19 cellular contexts compared by ENCODE assay signal in the genomic region with DNA sequence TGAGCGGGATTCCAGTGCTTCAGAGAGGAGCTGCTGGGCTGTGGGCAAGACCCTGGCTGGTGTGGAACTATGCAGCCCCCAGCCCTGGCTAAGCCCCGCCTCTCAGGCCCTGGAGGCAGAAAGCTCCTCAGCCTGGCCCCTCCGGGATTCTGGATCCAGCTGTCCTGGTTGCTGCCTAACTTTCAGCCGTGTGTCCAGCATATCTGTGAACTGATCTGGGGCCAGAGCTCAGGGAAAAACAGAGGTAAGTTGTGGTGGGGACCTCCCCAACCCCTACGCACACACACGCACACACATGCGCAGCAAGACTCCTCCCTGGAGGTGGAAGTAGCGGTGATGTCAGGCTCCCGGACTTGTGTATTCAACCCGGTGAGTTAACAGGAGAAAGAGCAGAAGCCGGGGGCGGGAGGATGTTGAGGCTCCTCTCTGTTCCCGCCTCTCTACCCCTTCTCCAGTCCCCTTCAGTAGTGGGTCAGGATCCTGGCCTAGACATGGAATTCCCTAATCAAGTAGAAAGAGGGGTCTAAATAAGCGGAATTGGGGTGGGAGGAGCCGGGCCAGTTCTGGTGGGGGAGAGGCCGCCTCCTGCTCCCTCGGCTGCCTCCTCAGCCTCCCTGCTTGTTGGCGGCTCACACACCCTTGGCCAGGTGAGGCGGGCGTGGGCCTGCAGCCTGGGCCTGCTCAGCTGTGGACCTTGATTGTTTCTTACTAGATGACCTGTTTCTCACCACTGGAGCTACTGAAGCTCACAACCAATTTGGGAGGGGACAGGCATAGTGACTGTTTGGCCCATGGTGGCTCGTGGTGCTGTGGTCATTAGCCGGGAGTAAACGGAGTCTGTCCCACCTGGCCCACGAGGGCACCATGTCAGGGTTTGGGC. TPM values are rescaled to one million over a fixed set of nuclear protein-coding genes. Genes with fewer than 3 reads are reported as not detected.
DNase-seq lines count a peak whose midpoint lies in the region; ATAC-seq, FAIRE-seq and TF ChIP-seq lines count a peak whose summit lies in the region.
"Had no signal": no experiment of that assay in that cellular context is flagged by ENCODE, and none has a peak within 500 bp of the region (broad histone marks: within the 10 kb centered on the region; RNA-seq: fewer than 3 reads in every experiment).

No MANE protein-coding gene starts in this region.

- H3K18ac ChIP-seq in H1 (ENCODE audit: extremely low read depth, low read length) (no peak overlapping the region), trophoblast cell (ENCODE audit: low read length) (no peak overlapping the region)

- H3K27ac Mint-ChIP-seq in activated CD4-positive, alpha-beta memory T cell treated with anti-CD3 and anti-CD28 coated beads for 36 hours = no peak overlapping the region
- no peak overlapping the region for H3K27ac Mint-ChIP-seq in activated CD4-positive, alpha-beta memory T cell treated with anti-CD3 and anti-CD28 coated beads, Interleukin-2, amount 10 ng/mL, durations not matched to agents 7 days and 5 days

- H3K23ac ChIP-seq in H1 (ENCODE audit: insufficient read length) = no peak overlapping the region
- H3K23ac ChIP-seq in trophoblast cell (ENCODE audit: low read length) = no peak overlapping the region

- H3K79me1 ChIP-seq in H1 (ENCODE audit: low read depth, low read length) (no peaks in the 10 kb centered on the region), trophoblast cell (ENCODE audit: low read length) (no peaks in the 10 kb centered on the region)

- H2BK20ac ChIP-seq in H1 (ENCODE audit: low read length) = peak overlapping the region; percentile 4; the same call in 1 of the 2 replicates

- peak overlapping the region; percentile 63 for H4K91ac ChIP-seq in H1 (replicated peaks; ENCODE audit: insufficient read length, low read length)
- no peak overlapping the region for H4K91ac ChIP-seq in trophoblast cell (ENCODE audit: low read depth, low read length)

- no peak overlapping the region for H3K4ac ChIP-seq in H1 (replicated peaks; ENCODE audit: insufficient read length, low read depth, low read length)
- no peak overlapping the region for H3K4ac ChIP-seq in trophoblast cell (ENCODE audit: low read depth, low read length)

- in situ Hi-C loops in gastrocnemius medialis (cut with MboI; ENCODE audit: low sequenced_read_pairs in 4 of 4) = loop anchor here in 3 of 4 donors (5.0 to 25.0 kb wide), 2 partner anchors 186 to 516 kb away; no protein-coding TSS in a partner anchor

- H3K36me3 ChIP-seq in HUES64 (ENCODE audit: insufficient read depth, low read length) (no peaks in the 10 kb centered on the region), H1 (ENCODE audit: control insufficient read depth in 2 of 4, insufficient read depth in 4 of 4, low read length in 3 of 4) (no peaks in the 10 kb centered on the region), trophoblast cell (ENCODE audit: control insufficient read depth in 1 of 2, insufficient read depth in 2 of 2, low read length in 2 of 2) (no peaks in the 10 kb centered on the region), gastrocnemius medialis (no peaks in the 10 kb centered on the region)
- H3K36me3 ChIP-seq: adrenal gland, suprapubic skin had no signal

- FAIRE-seq in H1 (lab: Jason Lieb, UNC) = no peak
- FAIRE-seq: G401.6 had no signal

- H2BK12ac ChIP-seq in H1 (ENCODE audit: low read depth, low read length) (no peak overlapping the region), trophoblast cell (ENCODE audit: low read length) (no peak overlapping the region)

- H3K9ac ChIP-seq in HUES64 (ENCODE audit: low read depth, low read length) (no peak overlapping the region), H1 (replicated peaks in 1 of 4; ENCODE audit: extremely low read depth in 1 of 4, low read depth in 3 of 4, low read length in 3 of 4) (no peak overlapping the region), trophoblast cell (ENCODE audit: low read length) (no peak overlapping the region)

- no peaks in the 10 kb centered on the region for H3K23me2 ChIP-seq in H1 (ENCODE audit: low read depth, low read length)

- H3K27me3 ChIP-seq in HUES64 (ENCODE audit: insufficient read depth, low read length) = no peaks in the 10 kb centered on the region
- H3K27me3 ChIP-seq in H1 (replicated peaks in 1 of 4; ENCODE audit: control insufficient read depth in 3 of 4, extremely low read depth in 1 of 4, insufficient read depth in 3 of 4, low read length in 3 of 4) = no peaks in the 10 kb centered on the region; a peak in 1 of 7 replicates
- H3K27me3 ChIP-seq in trophoblast cell (ENCODE audit: insufficient read depth, low read length) = no peaks in the 10 kb centered on the region
- H3K27me3 ChIP-seq in gastrocnemius medialis = peaks cover 5 to 17% (median 16%) of the 10 kb centered on the region in 3 donors

- H3K4me3 ChIP-seq in HUES64 (ENCODE audit: low read length) (peak overlapping the region; percentile 36), H1 (ENCODE audit: extremely low read depth in 1 of 4, insufficient read depth in 2 of 4, low read depth in 3 of 4, low read length in 4 of 4) (peak overlapping the region in 1 of 4 experiments; percentile 9; a peak in 1 of 8 replicates), trophoblast cell (ENCODE audit: low read depth, low read length) (no peak overlapping the region), gastrocnemius medialis (no peak overlapping the region)
- H3K4me3 ChIP-seq: adrenal gland, mucosa of descending colon, suprapubic skin had no signal

- no peak for TF ChIP-seq EP300 in H1 (IDR thresholded peaks at IDR 0.05; ENCODE audit: borderline replicate concordance in 1 of 2, low read depth in 2 of 2, low read length in 2 of 2)

- no peak overlapping the region for H3K56ac ChIP-seq in H1 (replicated peaks; ENCODE audit: insufficient read length, low read depth, low read length)

- H3K27me3 Mint-ChIP-seq in activated CD4-positive, alpha-beta memory T cell treated with anti-CD3 and anti-CD28 coated beads for 36 hours = peaks cover 11% of the 10 kb centered on the region
- peaks cover 11% of the 10 kb centered on the region for H3K27me3 Mint-ChIP-seq in activated CD4-positive, alpha-beta memory T cell treated with anti-CD3 and anti-CD28 coated beads, Interleukin-2, amount 10 ng/mL, durations not matched to agents 7 days and 5 days

- 46% methylated on average over 19 of the region's 24 CpGs for WGBS in HUES64
- WGBS in H1 (ENCODE audit: extremely low coverage in 1 of 2, insufficient coverage in 1 of 2, insufficient read length in 1 of 2, insufficient replicate concordance in 2 of 2, low coverage in 1 of 2, low lambda C conversion rate in 2 of 2, missing lambda C conversion rate in 1 of 2), 2 experiments = 67% methylated on average over 17 of the region's 24 CpGs; no CpG with 5 or more reads in 1 of the 2 experiments
- WGBS in trophoblast cell (ENCODE audit: extremely low coverage, insufficient coverage, insufficient read length) = no CpG with 5 or more reads among the region's 24 CpGs

- H3K36me3 Mint-ChIP-seq in activated CD4-positive, alpha-beta memory T cell treated with anti-CD3 and anti-CD28 coated beads for 36 hours = no peaks in the 10 kb centered on the region
- H3K36me3 Mint-ChIP-seq in activated CD4-positive, alpha-beta memory T cell treated with anti-CD3 and anti-CD28 coated beads, Interleukin-2, amount 10 ng/mL, durations not matched to agents 7 days and 5 days (ENCODE audit: low read depth) = no peaks in the 10 kb centered on the region

- DNase-seq in activated CD4-positive, alpha-beta memory T cell treated with anti-CD3 and anti-CD28 coated beads for 36 hours = peak; percentile 18
- no peak for DNase-seq in activated CD4-positive, alpha-beta memory T cell treated with anti-CD3 and anti-CD28 coated beads, Interleukin-2, amount 10 ng/mL, durations not matched to agents 7 days and 5 days
- DNase-seq in H1 (ENCODE audit: low read depth in 1 of 2, low spot score in 2 of 2) = no peak
- DNase-seq in trophoblast cell = no peak
- no peak for DNase-seq in HuH-7.5 (ENCODE audit: low spot score)
- no peak for DNase-seq in gastrocnemius medialis
- DNase-seq: activated CD8-positive, alpha-beta memory T cell treated with anti-CD3 and anti-CD28 coated beads, Interleukin-2, amount 50 U/mL, for 4 hours; adrenal gland; cerebellar nuclear complex; mucosa of descending colon; NCI-H1417 treated with DMSO at 0.1 percent for 48 hours; NCI-H2227 treated with DMSO at 0.1 percent for 48 hours; SHP77 treated with DMSO at 0.1 percent for 48 hours had no signal

- H3K79me2 ChIP-seq in H1 (ENCODE audit: control insufficient read depth in 1 of 2, insufficient read depth in 2 of 2, low read length in 2 of 2) = no peaks in the 10 kb centered on the region
- no peaks in the 10 kb centered on the region for H3K79me2 ChIP-seq in trophoblast cell (ENCODE audit: control insufficient read depth, insufficient read depth, low read length, poor library complexity)

- peak overlapping the region; percentile 89; the same call in 1 of the 2 replicates for H2BK15ac ChIP-seq in H1 (ENCODE audit: low read length)

- no peak for TF ChIP-seq CTCF in H1 (IDR thresholded peaks at IDR 0.05; ENCODE audit: control extremely low read depth in 1 of 3, insufficient read depth in 1 of 3, low read depth in 1 of 3, low read length in 3 of 3)
- TF ChIP-seq CTCF in gastrocnemius medialis (IDR thresholded peaks at IDR 0.05 in 4 of 5, conservative IDR thresholded peaks at IDR 0.05 in 1 of 5) = no peak

- no peak for TF ChIP-seq POLR2A in H1 (IDR thresholded peaks at IDR 0.05; ENCODE audit: control extremely low read depth in 1 of 2, low read depth in 2 of 2, low read length in 2 of 2)
- TF ChIP-seq POLR2A in gastrocnemius medialis (IDR thresholded peaks at IDR 0.05) = no peak

- H4K20me1 ChIP-seq in H1 (replicated peaks in 1 of 2; ENCODE audit: control insufficient read depth in 1 of 2, insufficient read depth in 2 of 2, low read length in 2 of 2) = no peaks in the 10 kb centered on the region

- H3K27ac ChIP-seq in HUES64 (ENCODE audit: low read depth, low read length) (no peak overlapping the region), H1 (ENCODE audit: low read depth, low read length) (no peak overlapping the region), trophoblast cell (ENCODE audit: low read depth, low read length) (no peak overlapping the region), gastrocnemius medialis (no peak overlapping the region)
- H3K27ac ChIP-seq: adrenal gland, suprapubic skin had no signal

- H3K9me3 ChIP-seq in HUES64 (ENCODE audit: insufficient read depth, low read depth, low read length) = no peaks in the 10 kb centered on the region
- no peaks in the 10 kb centered on the region for H3K9me3 ChIP-seq in H1 (ENCODE audit: insufficient read depth in 2 of 2, low read depth in 1 of 2, low read length in 1 of 2)
- no peaks in the 10 kb centered on the region for H3K9me3 ChIP-seq in trophoblast cell (ENCODE audit: insufficient read depth, low read depth, low read length)
- H3K9me3 ChIP-seq in gastrocnemius medialis = no peaks in the 10 kb centered on the region
- H3K9me3 ChIP-seq: adrenal gland, mucosa of descending colon, suprapubic skin had no signal

- POLR2A ChIA-PET in activated CD4-positive, alpha-beta memory T cell treated with anti-CD3 and anti-CD28 coated beads for 36 hours (lab: Charles Lee) = no interaction called here
- POLR2A ChIA-PET in activated CD4-positive, alpha-beta memory T cell treated with anti-CD3 and anti-CD28 coated beads, Interleukin-2, amount 10 ng/mL, durations not matched to agents 7 days and 5 days (lab: Charles Lee) = no interaction called here
- POLR2A ChIA-PET in H1 (lab: Charles Lee; ENCODE audit: partially characterized antibody) = no interaction called here

- CTCF ChIA-PET in activated CD4-positive, alpha-beta memory T cell treated with anti-CD3 and anti-CD28 coated beads for 36 hours (lab: Charles Lee) = interaction anchor here (0.9 to 4.1 kb wide), 3 partner anchors 15 to 519 kb away, joined by 4 to 19 read pairs (median 5); no protein-coding TSS in a partner anchor
- CTCF ChIA-PET in activated CD4-positive, alpha-beta memory T cell treated with anti-CD3 and anti-CD28 coated beads, Interleukin-2, amount 10 ng/mL, durations not matched to agents 7 days and 5 days (lab: Charles Lee) = no interaction called here
- CTCF ChIA-PET in H1 (lab: Charles Lee; ENCODE audit: partially characterized antibody) = interaction anchor here (0.6 to 4.6 kb wide), 13 partner anchors 10 to 681 kb away, joined by 3 to 46 read pairs (median 4); no protein-coding TSS in a partner anchor

- TF ChIP-seq RAD21 in H1 (IDR thresholded peaks at IDR 0.05 in 1 of 2, conservative IDR thresholded peaks at IDR 0.05 in 1 of 2; ENCODE audit: low read depth in 2 of 2, low read length in 2 of 2) = no peak

- H2AK5ac ChIP-seq in H1 (ENCODE audit: low read depth, low read length) (no peak overlapping the region), trophoblast cell (ENCODE audit: low read length) (no peak overlapping the region)

- H3K4me1 ChIP-seq in HUES64 (ENCODE audit: insufficient read depth, low read length) = peaks cover 31% of the 10 kb centered on the region
- H3K4me1 ChIP-seq in H1 (replicated peaks in 1 of 4; ENCODE audit: control insufficient read depth in 3 of 4, insufficient read depth in 4 of 4, low read length in 3 of 4) = peaks cover 2 to 19% (median 11%) of the 10 kb centered on the region in 4 experiments; a peak in 6 of 7 replicates
- H3K4me1 ChIP-seq in trophoblast cell (ENCODE audit: control insufficient read depth in 1 of 2, insufficient read depth in 2 of 2, low read length in 2 of 2) = peaks cover 0 to 4% of the 10 kb centered on the region in 2 experiments
- no peaks in the 10 kb centered on the region for H3K4me1 ChIP-seq in gastrocnemius medialis
- H3K4me1 ChIP-seq: adrenal gland, suprapubic skin had no signal

- H2BK5ac ChIP-seq in H1 (ENCODE audit: low read depth, low read length) (no peak overlapping the region), trophoblast cell (ENCODE audit: low read depth, low read length, poor library complexity) (no peak overlapping the region)

- no peaks in the 10 kb centered on the region for H3K9me3 Mint-ChIP-seq in activated CD4-positive, alpha-beta memory T cell treated with anti-CD3 and anti-CD28 coated beads for 36 hours
- H3K9me3 Mint-ChIP-seq in activated CD4-positive, alpha-beta memory T cell treated with anti-CD3 and anti-CD28 coated beads, Interleukin-2, amount 10 ng/mL, durations not matched to agents 7 days and 5 days = no peaks in the 10 kb centered on the region

- no peaks in the 10 kb centered on the region for H3K4me1 Mint-ChIP-seq in activated CD4-positive, alpha-beta memory T cell treated with anti-CD3 and anti-CD28 coated beads for 36 hours (ENCODE audit: low read depth)
- H3K4me1 Mint-ChIP-seq in activated CD4-positive, alpha-beta memory T cell treated with anti-CD3 and anti-CD28 coated beads, Interleukin-2, amount 10 ng/mL, durations not matched to agents 7 days and 5 days = no peaks in the 10 kb centered on the region

- no peak overlapping the region for H4K12ac ChIP-seq in trophoblast cell (ENCODE audit: low read depth, low read length)

- H3K14ac ChIP-seq in H1 (ENCODE audit: insufficient read length) = no peak overlapping the region
- no peak overlapping the region for H3K14ac ChIP-seq in trophoblast cell (ENCODE audit: low read length)

- H3K4me2 ChIP-seq in H1 (ENCODE audit: insufficient read depth in 1 of 2, low read depth in 2 of 2, low read length in 2 of 2) = peak overlapping the region; percentile 18 to 46; a peak in 2 of 4 replicates
- H3K4me2 ChIP-seq in trophoblast cell (ENCODE audit: low read length) = peak overlapping the region; percentile 55

- H3K4me3 Mint-ChIP-seq in activated CD4-positive, alpha-beta memory T cell treated with anti-CD3 and anti-CD28 coated beads for 36 hours = no peak overlapping the region
- no peak overlapping the region for H3K4me3 Mint-ChIP-seq in activated CD4-positive, alpha-beta memory T cell treated with anti-CD3 and anti-CD28 coated beads, Interleukin-2, amount 10 ng/mL, durations not matched to agents 7 days and 5 days

- H2BK120ac ChIP-seq in H1 (replicated peaks; ENCODE audit: low read depth, low read length) (no peak overlapping the region), trophoblast cell (ENCODE audit: insufficient read depth, low read length, poor library complexity) (no peak overlapping the region)

- intact Hi-C loops in activated CD4-positive, alpha-beta memory T cell treated with anti-CD3 and anti-CD28 coated beads for 36 hours (cut with micrococcal nuclease) = no loop called here
- intact Hi-C loops in gastrocnemius medialis (cut with DNase I; ENCODE audit: low total_unique reads) = no loop called here

- no peak overlapping the region for H4K5ac ChIP-seq in H1 (ENCODE audit: insufficient read length, low read depth, low read length)

- peak overlapping the region; percentile 92 for H2AFZ ChIP-seq in H1 (ENCODE audit: low read length)
- peak overlapping the region; percentile 52 for H2AFZ ChIP-seq in trophoblast cell (ENCODE audit: insufficient read depth, low read length, poor library complexity)

- H4K8ac ChIP-seq in H1 (ENCODE audit: extremely low read depth, insufficient read depth, low read length) (no peak overlapping the region), trophoblast cell (ENCODE audit: low read depth, low read length) (no peak overlapping the region)

- ATAC-seq in gastrocnemius medialis (no peak), GM21390 (IDR thresholded peaks at IDR 0.05; ENCODE audit: unreplicated experiment) (no peak)
- ATAC-seq: mucosa of descending colon had no signal

RNA-seq across cellular contexts. Expression of a gene that starts 33.4 kb away (rescaled TPM):
- not detected for total RNA-seq in activated CD4-positive, alpha-beta memory T cell treated with anti-CD3 and anti-CD28 coated beads for 36 hours
- total RNA-seq in activated CD4-positive, alpha-beta memory T cell treated with anti-CD3 and anti-CD28 coated beads, Interleukin-2, amount 10 ng/mL, durations not matched to agents 7 days and 5 days = not detected
- polyA plus RNA-seq in HUES64 (2013, experiment 1 of 2) = 0.25 TPM
- polyA plus RNA-seq in HUES64 (2013, experiment 2 of 2) = 0.32 TPM
- total RNA-seq in H1 (2021; fragmentation: NEBNext Ultra II Directional; extraction: Animal tissue kit (Norgen Biotek cat#: 25700)) = 0.84 and 1.0 TPM in 2 replicates
- 0.47 and 0.77 TPM in 2 replicates for polyA plus RNA-seq in H1 (2011; rRNA removed)
- polyA plus RNA-seq in H1 (2011; cell fraction: cytosol; rRNA removed) = 0.87 TPM
- 0.23 TPM for polyA plus RNA-seq in H1 (2011; cell fraction: nucleus; rRNA removed)
- 0.19 to 0.31 TPM (median 0.27 TPM) in 4 replicates for polyA plus RNA-seq in H1 (2012, experiment 1 of 2)
- 0.50 TPM for polyA plus RNA-seq in H1 (2012, experiment 2 of 2)
- 0.51 TPM for polyA plus RNA-seq in H1 (2013, experiment 1 of 2)
- polyA plus RNA-seq in H1 (2013, experiment 2 of 2) = 0.59 TPM
- polyA minus RNA-seq in H1 (2011; rRNA and poly(A)+ RNA removed) = 0.15 and 0.32 TPM in 2 replicates
- polyA minus RNA-seq in H1 (2011; cell fraction: cytosol; rRNA and poly(A)+ RNA removed) = 0.66 TPM
- polyA minus RNA-seq in H1 (2011; cell fraction: nucleus; rRNA and poly(A)+ RNA removed) = 1.8 TPM
- polyA plus RNA-seq in trophoblast cell (2013) = 0.18 and 0.21 TPM in 2 replicates
- total RNA-seq in gastrocnemius medialis = 10 to 100 TPM; 28.9 to 65.5 (median 50.5) TPM

RNA-seq across cellular contexts. Expression of a gene that starts 34.3 kb away (rescaled TPM):
- not detected for total RNA-seq in activated CD4-positive, alpha-beta memory T cell treated with anti-CD3 and anti-CD28 coated beads for 36 hours
- total RNA-seq in activated CD4-positive, alpha-beta memory T cell treated with anti-CD3 and anti-CD28 coated beads, Interleukin-2, amount 10 ng/mL, durations not matched to agents 7 days and 5 days = under 1 TPM; 0.08 to 0.13 TPM
- polyA plus RNA-seq in HUES64 (2013, experiment 1 of 2) = 0.25 TPM
- polyA plus RNA-seq in HUES64 (2013, experiment 2 of 2) = not detected
- 0.19 and 0.21 TPM in 2 replicates for total RNA-seq in H1 (2021; fragmentation: NEBNext Ultra II Directional; extraction: Animal tissue kit (Norgen Biotek cat#: 25700))
- 0.02 and 0.52 TPM in 2 replicates for polyA plus RNA-seq in H1 (2011; rRNA removed)
- 0.31 TPM for polyA plus RNA-seq in H1 (2011; cell fraction: cytosol; rRNA removed)
- 0.41 TPM for polyA plus RNA-seq in H1 (2011; cell fraction: nucleus; rRNA removed)
- 0.10 to 0.13 TPM (median 0.13 TPM) in 3 of 4 replicates, not detected in the other for polyA plus RNA-seq in H1 (2012, experiment 1 of 2)
- polyA plus RNA-seq in H1 (2012, experiment 2 of 2) = 0.09 TPM
- 0.10 TPM for polyA plus RNA-seq in H1 (2013, experiment 1 of 2)
- polyA plus RNA-seq in H1 (2013, experiment 2 of 2) = 0.07 TPM
- polyA minus RNA-seq in H1 (2011; rRNA and poly(A)+ RNA removed) = 0.09 TPM in 1 of 2 replicates, not detected in the other
- not detected for polyA minus RNA-seq in H1 (2011; cell fraction: cytosol; rRNA and poly(A)+ RNA removed)
- polyA minus RNA-seq in H1 (2011; cell fraction: nucleus; rRNA and poly(A)+ RNA removed) = 0.50 TPM
- polyA plus RNA-seq in trophoblast cell (2013) = not detected in 2 replicates
- total RNA-seq in gastrocnemius medialis = not detected
- total RNA-seq: adrenal gland, kidney epithelial cell, mucosa of descending colon, pulmonary artery endothelial cell had no signal
- polyA plus RNA-seq: adrenal gland had no signal

Comparison
In these comparisons a context has a peak if more than half of its experiments do, and no peak if none do; other contexts are left out.
1. RNA of a gene that starts 33.4 kb away (total RNA-seq): 28.9 to 65.5 TPM in gastrocnemius medialis; 0.84 to 1.0 TPM in H1, not detected in activated CD4-positive, alpha-beta memory T cell treated with anti-CD3 and anti-CD28 coated beads for 36 hours and not detected in activated CD4-positive, alpha-beta memory T cell treated with anti-CD3 and anti-CD28 coated beads, Interleukin-2, amount 10 ng/mL, durations not matched to agents 7 days and 5 days; every median in the first group is over 10 times any median in the second.